ENCODE assay signal across 8 cellular contexts in genomic region chr6:31736026-31736767, GRCh38. TPM values are rescaled to one million over a fixed set of nuclear protein-coding genes. Genes with fewer than 3 reads are reported as not detected.
DNase-seq lines count a peak whose midpoint lies in the region; ATAC-seq and TF ChIP-seq lines count a peak whose summit lies in the region.

TSS of gene CLIC1 (minus strand) at chr6:31736530. CDS start at chr6:31736300, 230 bp downstream.

- peak within 1 kb of the TSS; percentile 93 to 99 (median 98) for H3K4me3 Mint-ChIP-seq in CD8-positive, alpha-beta memory T cell
- peak within 1 kb of the TSS; percentile 94 for H3K4me3 Mint-ChIP-seq in activated CD4-positive, alpha-beta T cell treated with anti-CD3 and anti-CD28 coated beads, Interleukin-2, amount 10 ng/mL, durations not matched to agents 7 days and 5 days

- H3K36me3 Mint-ChIP-seq in CD8-positive, alpha-beta memory T cell = peaks cover 0 to 53% (median 4%) of the 10 kb centered on the region in 3 donors
- peaks cover 42% of the 10 kb centered on the region for H3K36me3 Mint-ChIP-seq in activated CD4-positive, alpha-beta T cell treated with anti-CD3 and anti-CD28 coated beads, Interleukin-2, amount 10 ng/mL, durations not matched to agents 7 days and 5 days (ENCODE audit: low read depth)

- CTCF ChIA-PET in CD8-positive, alpha-beta memory T cell (lab: Charles Lee) = interaction anchor here (0.8 to 9.6 kb wide), 5 partner anchors 35 to 95 kb away, joined by 3 to 71 read pairs (median 11); no protein-coding TSS in a partner anchor
- CTCF ChIA-PET in activated CD4-positive, alpha-beta T cell treated with anti-CD3 and anti-CD28 coated beads, Interleukin-2, amount 10 ng/mL, durations not matched to agents 7 days and 5 days (lab: Charles Lee) = interaction anchor here (0.7 to 2.3 kb wide), 5 partner anchors 9 to 128 kb away, joined by 3 to 17 read pairs (median 6); partner anchors contain the start of gene VWA7

- H3K4me1 Mint-ChIP-seq in CD8-positive, alpha-beta memory T cell = peaks cover 59 to 85% (median 64%) of the 10 kb centered on the region in 3 donors
- peaks cover 65% of the 10 kb centered on the region for H3K4me1 Mint-ChIP-seq in activated CD4-positive, alpha-beta T cell treated with anti-CD3 and anti-CD28 coated beads, Interleukin-2, amount 10 ng/mL, durations not matched to agents 7 days and 5 days

- peaks cover 23% of the 10 kb centered on the region for H3K36me3 ChIP-seq in CD8-positive, alpha-beta memory T cell (ENCODE audit: insufficient read depth, low read length)
- peaks cover 4 to 31% of the 10 kb centered on the region in 2 donors for H3K36me3 ChIP-seq in left lung

- peak within 1 kb of the TSS; percentile 98 for H3K27ac ChIP-seq in CD8-positive, alpha-beta memory T cell (ENCODE audit: low read depth, low read length)
- peak within 1 kb of the TSS; percentile 93 to 97 for H3K27ac ChIP-seq in left lung

- H3K27ac Mint-ChIP-seq in CD8-positive, alpha-beta memory T cell = peak within 1 kb of the TSS; percentile 91 to 98 (median 96)
- H3K27ac Mint-ChIP-seq in activated CD4-positive, alpha-beta T cell treated with anti-CD3 and anti-CD28 coated beads, Interleukin-2, amount 10 ng/mL, durations not matched to agents 7 days and 5 days = peak within 1 kb of the TSS; percentile 96

- no peaks in the 10 kb centered on the region for H3K27me3 ChIP-seq in CD8-positive, alpha-beta memory T cell (ENCODE audit: insufficient read depth, low read length, poor library complexity, severe bottlenecking)
- no peaks in the 10 kb centered on the region for H3K27me3 ChIP-seq in left lung

- no peak for TF ChIP-seq CTCF in HFF-Myc (IDR thresholded peaks at IDR 0.05; ENCODE audit: low read depth, low read length, missing control alignments)
- TF ChIP-seq CTCF in left lung (IDR thresholded peaks at IDR 0.05) = no peak

- H3K9me3 ChIP-seq in CD8-positive, alpha-beta memory T cell (ENCODE audit: low read length) = no peaks in the 10 kb centered on the region
- no peaks in the 10 kb centered on the region for H3K9me3 ChIP-seq in left lung

- ATAC-seq in left lung (peak; percentile 66), GM18907 (IDR thresholded peaks at IDR 0.05; ENCODE audit: unreplicated experiment) (no peak)

- H3K4me3 ChIP-seq in CD8-positive, alpha-beta memory T cell (ENCODE audit: low read length) = peak within 1 kb of the TSS; percentile 97
- H3K4me3 ChIP-seq in HFF-Myc (replicated peaks; ENCODE audit: low read depth, low read length) = peak within 1 kb of the TSS; percentile 97
- peak within 1 kb of the TSS; percentile 78 to 97 for H3K4me3 ChIP-seq in left lung

- H3K27me3 Mint-ChIP-seq in CD8-positive, alpha-beta memory T cell = no peaks in the 10 kb centered on the region
- no peaks in the 10 kb centered on the region for H3K27me3 Mint-ChIP-seq in activated CD4-positive, alpha-beta T cell treated with anti-CD3 and anti-CD28 coated beads, Interleukin-2, amount 10 ng/mL, durations not matched to agents 7 days and 5 days

- H3K9me3 Mint-ChIP-seq in CD8-positive, alpha-beta memory T cell = no peaks in the 10 kb centered on the region
- H3K9me3 Mint-ChIP-seq in activated CD4-positive, alpha-beta T cell treated with anti-CD3 and anti-CD28 coated beads, Interleukin-2, amount 10 ng/mL, durations not matched to agents 7 days and 5 days = no peaks in the 10 kb centered on the region

- peak; percentile 43 to 78 (median 63) for DNase-seq in CD8-positive, alpha-beta memory T cell
- DNase-seq in HFF-Myc (ENCODE audit: extremely low read depth, low read depth) = no peak
- DNase-seq in NCI-H526 treated with DMSO at 0.1 percent for 48 hours (lab: John Stamatoyannopoulos, UW) = peak; percentile 56
- peak; percentile 85 for DNase-seq in activated CD4-positive, alpha-beta T cell treated with anti-CD3 and anti-CD28 coated beads, Interleukin-2, amount 10 ng/mL, durations not matched to agents 7 days and 5 days
- peak; percentile 70 for DNase-seq in cortex of kidney (lab: John Stamatoyannopoulos, UW)
- DNase-seq in left lung = peak; percentile 92 to 97
- peak; percentile 78 to 79 for DNase-seq in stimulated activated CD4-positive, alpha-beta T cell treated with anti-CD3 and anti-CD28 coated beads, Interleukin-4, amount 100 ng/mL, for 4 hours

- intact Hi-C loops in left lung (cut with DNase I) = no loop called here

- peaks cover 57% of the 10 kb centered on the region for H3K4me1 ChIP-seq in CD8-positive, alpha-beta memory T cell (ENCODE audit: insufficient read depth, low read length)
- peaks cover 33 to 73% of the 10 kb centered on the region in 2 donors for H3K4me1 ChIP-seq in left lung

- POLR2A ChIA-PET in CD8-positive, alpha-beta memory T cell (lab: Charles Lee) = interaction anchor here (0.5 to 1.8 kb wide), 5 partner anchors 33 to 115 kb away, joined by 3 to 6 read pairs (median 5); partner anchors contain the start of genes ABHD16A and LSM2
- POLR2A ChIA-PET in activated CD4-positive, alpha-beta T cell treated with anti-CD3 and anti-CD28 coated beads, Interleukin-2, amount 10 ng/mL, durations not matched to agents 7 days and 5 days (lab: Charles Lee) = interaction anchor here (0.6 to 2.7 kb wide), 4 partner anchors 11 to 91 kb away, joined by 3 to 9 read pairs (median 4); partner anchors contain the start of genes HSPA1B, LSM2 and VARS1

RNA-seq across cellular contexts. Expression of gene CLIC1, which starts in this region (rescaled TPM):
- 100 to 1,000 TPM; 377 TPM for total RNA-seq in CD8-positive, alpha-beta memory T cell
- 657 TPM for polyA plus RNA-seq in CD8-positive, alpha-beta memory T cell
- total RNA-seq in activated CD4-positive, alpha-beta T cell treated with anti-CD3 and anti-CD28 coated beads, Interleukin-2, amount 10 ng/mL, durations not matched to agents 7 days and 5 days = 100 to 1,000 TPM; 525 to 561 TPM
- 100 to 1,000 TPM; 283 to 465 TPM for total RNA-seq in left lung
